ENCODE assay signal across 22 cellular contexts in genomic region chr1:26410706-26411623, GRCh38. TPM values are rescaled to one million over a fixed set of nuclear protein-coding genes. Genes with fewer than 3 reads are reported as not detected.
DNase-seq lines count a peak whose midpoint lies in the region; ATAC-seq, FAIRE-seq and TF ChIP-seq lines count a peak whose summit lies in the region.
"Had no signal": no experiment of that assay in that cellular context is flagged by ENCODE, and none has a peak within 500 bp of the region (broad histone marks: within the 10 kb centered on the region; RNA-seq: fewer than 3 reads in every experiment).

A gene with protein sequence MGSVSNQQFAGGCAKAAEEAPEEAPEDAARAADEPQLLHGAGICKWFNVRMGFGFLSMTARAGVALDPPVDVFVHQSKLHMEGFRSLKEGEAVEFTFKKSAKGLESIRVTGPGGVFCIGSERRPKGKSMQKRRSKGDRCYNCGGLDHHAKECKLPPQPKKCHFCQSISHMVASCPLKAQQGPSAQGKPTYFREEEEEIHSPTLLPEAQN (plus strand): TSS chr1:26410817. CDS start chr1:26410892, 75 bp downstream.

- no peak within 1 kb of the TSS for H3K4me3 Mint-ChIP-seq in activated CD8-positive, alpha-beta memory T cell treated with anti-CD3 and anti-CD28 coated beads, Interleukin-2, amount 10 ng/mL, durations not matched to agents 7 days and 5 days
- H3K4me3 Mint-ChIP-seq in activated T-helper 2 cell treated with anti-CD3 and anti-CD28 coated beads, Interferon-gamma antibody, Interleukin-2, Interleukin-4, amounts not matched to agents 10 μg/mL and 5 μg/mL and 100 μg/mL, durations not matched to agents 14 hours and 24 hours and 36 hours (ENCODE audit: low read depth): no peak within 1 kb of the TSS
- H3K4me3 Mint-ChIP-seq: stimulated activated naive CD8-positive, alpha-beta T cell treated with anti-CD3 and anti-CD28 coated beads, Interleukin-15, Interleukin-2, amounts not matched to agents 100 ng/mL and 50 ng/mL, for 24 hours had no signal

- H3K27ac Mint-ChIP-seq in activated CD8-positive, alpha-beta memory T cell treated with anti-CD3 and anti-CD28 coated beads, Interleukin-2, amount 10 ng/mL, durations not matched to agents 7 days and 5 days: no peak within 1 kb of the TSS
- H3K27ac Mint-ChIP-seq in activated T-helper 2 cell treated with anti-CD3 and anti-CD28 coated beads, Interferon-gamma antibody, Interleukin-2, Interleukin-4, amounts not matched to agents 10 μg/mL and 5 μg/mL and 100 μg/mL, durations not matched to agents 14 hours and 24 hours and 36 hours: no peak within 1 kb of the TSS
- H3K27ac Mint-ChIP-seq: stimulated activated naive CD8-positive, alpha-beta T cell treated with anti-CD3 and anti-CD28 coated beads, Interleukin-15, Interleukin-2, amounts not matched to agents 100 ng/mL and 50 ng/mL, for 24 hours had no signal

- no peak for DNase-seq in activated CD8-positive, alpha-beta memory T cell treated with anti-CD3 and anti-CD28 coated beads, Interleukin-2, amount 10 ng/mL, durations not matched to agents 7 days and 5 days
- no peak for DNase-seq in activated CD8-positive, alpha-beta memory T cell treated with anti-CD3 and anti-CD28 coated beads for 24 hours
- DNase-seq in smooth muscle cell (lab: John Stamatoyannopoulos, UW; ENCODE audit: unreplicated experiment): no peak
- DNase-seq in activated T-helper 2 cell treated with anti-CD3 and anti-CD28 coated beads, Interferon-gamma antibody, Interleukin-2, Interleukin-4, amounts not matched to agents 10 μg/mL and 5 μg/mL and 100 μg/mL, durations not matched to agents 14 hours and 24 hours and 36 hours (ENCODE audit: low spot score): no peak
- no peak for DNase-seq in RCC 7860 (ENCODE audit: low spot score)
- DNase-seq in MG63: no peak
- DNase-seq: activated T-cell treated with anti-CD3 and anti-CD28 coated beads, Interleukin-2, amount 50 U/mL, for 1 hour; amniotic stem cell; heart right ventricle; Karpas-422; left ventricle myocardium superior; NCI-H1436 treated with DMSO at 0.1 percent for 48 hours; NCI-H510A treated with DMSO at 0.1 percent for 48 hours; nucleus accumbens; T-helper 2 cell had no signal

- H3K4me3 ChIP-seq in iPS-20b (ENCODE audit: low read length): peak within 1 kb of the TSS; percentile 97
- H3K4me3 ChIP-seq in smooth muscle cell: no peak within 1 kb of the TSS
- no peak within 1 kb of the TSS for H3K4me3 ChIP-seq in MG63
- H3K4me3 ChIP-seq: heart right ventricle had no signal

- H3K27me3 ChIP-seq in iPS-20b (ENCODE audit: insufficient read depth, low read length): no peaks in the 10 kb centered on the region
- peaks cover 32% of the 10 kb centered on the region for H3K27me3 ChIP-seq in smooth muscle cell (ENCODE audit: low read depth)
- H3K27me3 ChIP-seq in MG63: peaks cover 56% of the 10 kb centered on the region

- H3K27ac ChIP-seq in VCaP: peak within 1 kb of the TSS; percentile 46; the same call in 1 of the 2 replicates
- peak within 1 kb of the TSS; percentile 98 for H3K27ac ChIP-seq in iPS-20b (ENCODE audit: low read length)
- no peak within 1 kb of the TSS for H3K27ac ChIP-seq in smooth muscle cell (ENCODE audit: low read depth)
- H3K27ac ChIP-seq: heart right ventricle had no signal

- peaks cover 29% of the 10 kb centered on the region; the same call in 1 of the 2 replicates for H3K4me1 ChIP-seq in iPS-20b (ENCODE audit: insufficient read depth, low read length)
- H3K4me1 ChIP-seq in smooth muscle cell (ENCODE audit: low read depth): peaks cover 22% of the 10 kb centered on the region

- no peaks in the 10 kb centered on the region for H3K9me3 Mint-ChIP-seq in activated CD8-positive, alpha-beta memory T cell treated with anti-CD3 and anti-CD28 coated beads, Interleukin-2, amount 10 ng/mL, durations not matched to agents 7 days and 5 days (ENCODE audit: low read depth)
- no peaks in the 10 kb centered on the region for H3K9me3 Mint-ChIP-seq in activated T-helper 2 cell treated with anti-CD3 and anti-CD28 coated beads, Interferon-gamma antibody, Interleukin-2, Interleukin-4, amounts not matched to agents 10 μg/mL and 5 μg/mL and 100 μg/mL, durations not matched to agents 14 hours and 24 hours and 36 hours
- H3K9me3 Mint-ChIP-seq: stimulated activated naive CD8-positive, alpha-beta T cell treated with anti-CD3 and anti-CD28 coated beads, Interleukin-15, Interleukin-2, amounts not matched to agents 100 ng/mL and 50 ng/mL, for 24 hours had no signal

- H3K4me1 Mint-ChIP-seq in activated CD8-positive, alpha-beta memory T cell treated with anti-CD3 and anti-CD28 coated beads, Interleukin-2, amount 10 ng/mL, durations not matched to agents 7 days and 5 days: peaks cover 19% of the 10 kb centered on the region
- H3K4me1 Mint-ChIP-seq in activated T-helper 2 cell treated with anti-CD3 and anti-CD28 coated beads, Interferon-gamma antibody, Interleukin-2, Interleukin-4, amounts not matched to agents 10 μg/mL and 5 μg/mL and 100 μg/mL, durations not matched to agents 14 hours and 24 hours and 36 hours (ENCODE audit: low read depth): peaks cover 15% of the 10 kb centered on the region

- no peak for FAIRE-seq in RCC 7860 (lab: Jason Lieb, UNC)
- FAIRE-seq: colon, H54 had no signal

- H3K36me3 Mint-ChIP-seq in activated CD8-positive, alpha-beta memory T cell treated with anti-CD3 and anti-CD28 coated beads, Interleukin-2, amount 10 ng/mL, durations not matched to agents 7 days and 5 days: no peaks in the 10 kb centered on the region
- H3K36me3 Mint-ChIP-seq in activated T-helper 2 cell treated with anti-CD3 and anti-CD28 coated beads, Interferon-gamma antibody, Interleukin-2, Interleukin-4, amounts not matched to agents 10 μg/mL and 5 μg/mL and 100 μg/mL, durations not matched to agents 14 hours and 24 hours and 36 hours (ENCODE audit: low read depth): no peaks in the 10 kb centered on the region

- TF ChIP-seq CTCF in VCaP (conservative IDR thresholded peaks at IDR 0.05) (no peak), smooth muscle cell (IDR thresholded peaks at IDR 0.05; ENCODE audit: borderline replicate concordance, insufficient read depth, poor library complexity, severe bottlenecking) (no peak)

- H4K20me1 ChIP-seq in smooth muscle cell (ENCODE audit: low read depth): no peaks in the 10 kb centered on the region

- H3K4me2 ChIP-seq in smooth muscle cell: peak within 1 kb of the TSS; percentile 62

- H3K36me3 ChIP-seq in iPS-20b (ENCODE audit: insufficient read depth, low read depth, low read length): peaks cover 51% of the 10 kb centered on the region
- H3K36me3 ChIP-seq in smooth muscle cell (ENCODE audit: low read depth): no peaks in the 10 kb centered on the region
- no peaks in the 10 kb centered on the region for H3K36me3 ChIP-seq in MG63
- H3K36me3 ChIP-seq: heart right ventricle had no signal

- peak; percentile 25 for ATAC-seq in activated CD8-positive, alpha-beta memory T cell treated with anti-CD3 and anti-CD28 coated beads, Interleukin-2, amount 10 ng/mL, durations not matched to agents 7 days and 5 days
- ATAC-seq: left ventricle myocardium superior had no signal

- peaks cover 75% of the 10 kb centered on the region for H3K27me3 Mint-ChIP-seq in activated CD8-positive, alpha-beta memory T cell treated with anti-CD3 and anti-CD28 coated beads, Interleukin-2, amount 10 ng/mL, durations not matched to agents 7 days and 5 days
- H3K27me3 Mint-ChIP-seq in activated T-helper 2 cell treated with anti-CD3 and anti-CD28 coated beads, Interferon-gamma antibody, Interleukin-2, Interleukin-4, amounts not matched to agents 10 μg/mL and 5 μg/mL and 100 μg/mL, durations not matched to agents 14 hours and 24 hours and 36 hours (ENCODE audit: low read depth): peaks cover 68% of the 10 kb centered on the region

- peak within 1 kb of the TSS; percentile 98 for H3K9ac ChIP-seq in iPS-20b (ENCODE audit: low read depth, low read length)
- H3K9ac ChIP-seq in smooth muscle cell (ENCODE audit: low read depth): no peak within 1 kb of the TSS

- 2% methylated on average over 63 of the region's 70 CpGs for WGBS in smooth muscle cell (ENCODE audit: low lambda C conversion rate)

- peaks cover 5% of the 10 kb centered on the region for H3F3A ChIP-seq in smooth muscle cell (ENCODE audit: low read depth)

- peaks cover 9% of the 10 kb centered on the region for H3K79me2 ChIP-seq in smooth muscle cell (ENCODE audit: low read depth)

- CTCF ChIA-PET in activated CD8-positive, alpha-beta memory T cell treated with anti-CD3 and anti-CD28 coated beads, Interleukin-2, amount 10 ng/mL, durations not matched to agents 7 days and 5 days (lab: Charles Lee): interaction anchor here (1.1 kb wide), 1 partner anchor 18 kb away, joined by 4 read pairs; no protein-coding TSS in a partner anchor

- H3K9me3 ChIP-seq in iPS-20b (ENCODE audit: insufficient read depth, low read depth, low read length) (no peaks in the 10 kb centered on the region), smooth muscle cell (replicated peaks; ENCODE audit: low read depth) (no peaks in the 10 kb centered on the region), MG63 (no peaks in the 10 kb centered on the region)
- H3K9me3 ChIP-seq: heart right ventricle had no signal

- H2AFZ ChIP-seq in smooth muscle cell (ENCODE audit: low read depth): no peak within 1 kb of the TSS

- intact Hi-C loops in activated T-helper 2 cell treated with anti-CD3 and anti-CD28 coated beads, Interferon-gamma antibody, Interleukin-2, Interleukin-4, amounts not matched to agents 10 μg/mL and 5 μg/mL and 100 μg/mL, durations not matched to agents 14 hours and 24 hours and 36 hours (cut with micrococcal nuclease): no loop called here

RNA-seq across cellular contexts. Expression of the gene that starts here (rescaled TPM):
- total RNA-seq in activated CD8-positive, alpha-beta memory T cell treated with anti-CD3 and anti-CD28 coated beads, Interleukin-2, amount 10 ng/mL, durations not matched to agents 7 days and 5 days: not detected
- total RNA-seq in smooth muscle cell: not detected in 2 replicates
- 0.08 and 0.13 TPM in 2 replicates for polyA plus RNA-seq in smooth muscle cell
- not detected in 2 replicates for total RNA-seq in activated T-helper 2 cell treated with anti-CD3 and anti-CD28 coated beads, Interferon-gamma antibody, Interleukin-2, Interleukin-4, amounts not matched to agents 10 μg/mL and 5 μg/mL and 100 μg/mL, durations not matched to agents 14 hours and 24 hours and 36 hours
- total RNA-seq in MG63 (2014; rRNA removed; shearing (Covaris generic); ENCODE audit: low replicate concordance): not detected in 2 replicates
- total RNA-seq: left ventricle myocardium superior, skeletal muscle tissue had no signal
- polyA plus RNA-seq: esophagus, heart right ventricle had no signal

Comparison
In these comparisons a context has a peak if more than half of its experiments do, and no peak if none do; other contexts are left out.
1. Peak in ATAC-seq in activated CD8-positive, alpha-beta memory T cell treated with anti-CD3 and anti-CD28 coated beads, Interleukin-2, amount 10 ng/mL, durations not matched to agents 7 days and 5 days; RNA of the gene not detected or under 1 TPM.